ENCODE assay signal across 11 cellular contexts in the genomic region with DNA sequence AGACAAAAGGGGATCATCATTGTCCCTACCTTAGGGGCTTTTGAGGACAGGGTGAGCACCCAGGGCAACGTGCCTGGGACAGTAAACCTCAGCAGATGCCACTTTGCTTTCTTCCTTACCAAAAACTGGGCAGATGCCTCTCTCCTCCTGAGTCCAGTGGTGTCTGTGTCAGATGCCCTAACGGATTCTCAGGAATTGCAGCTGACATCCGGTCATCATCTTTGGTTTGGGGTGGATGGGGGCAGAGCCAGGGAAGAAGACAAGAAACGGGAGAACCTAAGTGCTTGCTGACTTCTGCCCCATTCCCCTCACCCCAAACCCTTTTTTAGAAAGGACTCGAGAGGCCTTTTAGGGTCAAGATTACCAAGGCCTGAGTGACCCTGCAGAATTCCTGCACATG.
A peak's percentile ranks its signal among the peaks of the same experiment; 100 is the strongest.
DNase-seq lines count a peak whose midpoint lies in the region; ATAC-seq and TF ChIP-seq lines count a peak whose summit lies in the region.
"Had no signal": no experiment of that assay in that cellular context is flagged by ENCODE, and none has a peak within 500 bp of the region (broad histone marks: within the 10 kb centered on the region; RNA-seq: fewer than 3 reads in every experiment).

No MANE protein-coding gene starts in this region.

- ATAC-seq in natural killer cell treated with Interleukin-12 subunit alpha and Interleukin-12 subunit beta and Interleukin-15 and Interleukin-18, amount 100 ng/mL, for 72 hours, result no peak
- no peak for ATAC-seq in natural killer cell
- no peak for ATAC-seq in activated T-helper 17 cell treated with anti-CD3 and anti-CD28 coated beads, Interleukin-2, amount 50 U/mL, for 72 hours (replicated peaks)

- WGBS in thymus, result 78% methylated on average over 5 of the region's 5 CpGs

- H3K9me3 ChIP-seq in thymus (ENCODE audit: control insufficient read depth) (peaks cover 1% of the 10 kb centered on the region), tibial artery (no peaks in the 10 kb centered on the region)
- H3K9me3 ChIP-seq: uterus had no signal

- peaks cover 5% of the 10 kb centered on the region for H3K36me3 ChIP-seq in thymus (ENCODE audit: control insufficient read depth, insufficient read depth)
- H3K36me3 ChIP-seq in tibial artery, result no peaks in the 10 kb centered on the region
- H3K36me3 ChIP-seq: uterus had no signal

- intact Hi-C loops in natural killer cell (cut with micrococcal nuclease) (no loop called here), tibial artery (cut with DNase I; ENCODE audit: low total_unique reads) (no loop called here)

- H3K4me3 ChIP-seq in thymus (ENCODE audit: low read length) (no peak overlapping the region), tibial artery (no peak overlapping the region)
- H3K4me3 ChIP-seq: uterus had no signal

- H3K27ac Mint-ChIP-seq in natural killer cell treated with Interleukin-12 subunit alpha and Interleukin-12 subunit beta and Interleukin-15 and Interleukin-18, amount 100 ng/mL, for 72 hours, result peak overlapping the region; percentile 67 to 73
- H3K27ac Mint-ChIP-seq in natural killer cell, result no peak overlapping the region
- peak overlapping the region; percentile 100 for H3K27ac Mint-ChIP-seq in activated T-helper 17 cell treated with anti-CD3 and anti-CD28 coated beads, Interleukin-2, amount 50 U/mL, for 72 hours

- peaks cover 11 to 28% of the 10 kb centered on the region in 2 donors for H3K27me3 Mint-ChIP-seq in natural killer cell treated with Interleukin-12 subunit alpha and Interleukin-12 subunit beta and Interleukin-15 and Interleukin-18, amount 100 ng/mL, for 72 hours
- peaks cover 48 to 82% of the 10 kb centered on the region in 2 donors for H3K27me3 Mint-ChIP-seq in natural killer cell (ENCODE audit: low read depth in 2 of 2)
- no peaks in the 10 kb centered on the region for H3K27me3 Mint-ChIP-seq in activated T-helper 17 cell treated with anti-CD3 and anti-CD28 coated beads, Interleukin-2, amount 50 U/mL, for 72 hours

- H3K9me3 Mint-ChIP-seq in natural killer cell treated with Interleukin-12 subunit alpha and Interleukin-12 subunit beta and Interleukin-15 and Interleukin-18, amount 100 ng/mL, for 72 hours, result no peaks in the 10 kb centered on the region
- H3K9me3 Mint-ChIP-seq in natural killer cell, result no peaks in the 10 kb centered on the region
- H3K9me3 Mint-ChIP-seq in activated T-helper 17 cell treated with anti-CD3 and anti-CD28 coated beads, Interleukin-2, amount 50 U/mL, for 72 hours, result no peaks in the 10 kb centered on the region

- no peak for DNase-seq in natural killer cell treated with Interleukin-12 subunit alpha and Interleukin-12 subunit beta and Interleukin-15 and Interleukin-18, amount 100 ng/mL, for 72 hours (ENCODE audit: low spot score)
- no peak for DNase-seq in natural killer cell
- peak; percentile 99 for DNase-seq in myocyte (ENCODE audit: low read depth)
- DNase-seq in GM20000 (ENCODE audit: low spot score), result no peak
- DNase-seq in tibial artery, result no peak
- no peak for DNase-seq in GM10266 (ENCODE audit: extremely low spot score)
- DNase-seq: NCI-H1930, NCI-H748 treated with DMSO at 0.1 percent for 48 hours, uterus had no signal

- H3K27me3 ChIP-seq in thymus (ENCODE audit: control insufficient read depth, insufficient read depth), result no peaks in the 10 kb centered on the region
- no peaks in the 10 kb centered on the region for H3K27me3 ChIP-seq in tibial artery
- H3K27me3 ChIP-seq: uterus had no signal

- H3K4me3 Mint-ChIP-seq in natural killer cell treated with Interleukin-12 subunit alpha and Interleukin-12 subunit beta and Interleukin-15 and Interleukin-18, amount 100 ng/mL, for 72 hours, result no peak overlapping the region
- no peak overlapping the region for H3K4me3 Mint-ChIP-seq in natural killer cell
- peak overlapping the region; percentile 85 for H3K4me3 Mint-ChIP-seq in activated T-helper 17 cell treated with anti-CD3 and anti-CD28 coated beads, Interleukin-2, amount 50 U/mL, for 72 hours

- peaks cover 83% of the 10 kb centered on the region for H3K4me1 ChIP-seq in thymus (ENCODE audit: control insufficient read depth, insufficient read depth, low read length)
- H3K4me1 ChIP-seq in tibial artery, result peaks cover 0 to 39% (median 16%) of the 10 kb centered on the region in 4 donors

- TF ChIP-seq CTCF in natural killer cell (IDR thresholded peaks at IDR 0.05) (no peak), GM20000 (IDR thresholded peaks at IDR 0.05; ENCODE audit: extremely low read depth, missing control alignments) (no peak), tibial artery (IDR thresholded peaks at IDR 0.05) (no peak), GM10266 (IDR thresholded peaks at IDR 0.05; ENCODE audit: control insufficient read depth, insufficient read depth, low read depth, missing control alignments) (no peak)

- H3K27ac ChIP-seq in thymus (ENCODE audit: low read depth) (peak overlapping the region; percentile 93), tibial artery (no peak overlapping the region)
- H3K27ac ChIP-seq: uterus had no signal

- no peaks in the 10 kb centered on the region for H3K36me3 Mint-ChIP-seq in natural killer cell treated with Interleukin-12 subunit alpha and Interleukin-12 subunit beta and Interleukin-15 and Interleukin-18, amount 100 ng/mL, for 72 hours
- H3K36me3 Mint-ChIP-seq in natural killer cell, result no peaks in the 10 kb centered on the region
- H3K36me3 Mint-ChIP-seq in activated T-helper 17 cell treated with anti-CD3 and anti-CD28 coated beads, Interleukin-2, amount 50 U/mL, for 72 hours (ENCODE audit: low read depth), result peaks cover 14% of the 10 kb centered on the region

- H3K4me1 Mint-ChIP-seq in natural killer cell treated with Interleukin-12 subunit alpha and Interleukin-12 subunit beta and Interleukin-15 and Interleukin-18, amount 100 ng/mL, for 72 hours (ENCODE audit: low read depth in 2 of 2), result peaks cover 42 to 47% of the 10 kb centered on the region in 2 donors
- peaks cover 45 to 57% of the 10 kb centered on the region in 2 donors for H3K4me1 Mint-ChIP-seq in natural killer cell
- H3K4me1 Mint-ChIP-seq in activated T-helper 17 cell treated with anti-CD3 and anti-CD28 coated beads, Interleukin-2, amount 50 U/mL, for 72 hours, result peaks cover 61% of the 10 kb centered on the region

Comparison
In these comparisons a context has a peak if more than half of its experiments do, and no peak if none do; other contexts are left out.
1. H3K27ac Mint-ChIP-seq: peak in natural killer cell treated with Interleukin-12 subunit alpha and Interleukin-12 subunit beta and Interleukin-15 and Interleukin-18, amount 100 ng/mL, for 72 hours (2 of 2) and activated T-helper 17 cell treated with anti-CD3 and anti-CD28 coated beads, Interleukin-2, amount 50 U/mL, for 72 hours (single experiment); none in natural killer cell (0 of 2).